17 cellular contexts compared by ENCODE assay signal in genomic region chr2:46305177-46305576, GRCh38. TPM values are rescaled to one million over a fixed set of nuclear protein-coding genes. Genes with fewer than 3 reads are reported as not detected.
DNase-seq lines count a peak whose midpoint lies in the region; ATAC-seq and TF ChIP-seq lines count a peak whose summit lies in the region.
"Had no signal": no experiment of that assay in that cellular context is flagged by ENCODE, and none has a peak within 500 bp of the region (broad histone marks: within the 10 kb centered on the region; RNA-seq: fewer than 3 reads in every experiment).

No MANE protein-coding gene starts in this region.

- peaks cover 0 to 14% (median 0%) of the 10 kb centered on the region in 11 experiments; a peak in 1 of 22 replicates for H3K36me3 ChIP-seq in BLaER1 treated with 17β-estradiol and CSF1 and Interleukin-3, amounts not matched to agents 10 nM and 100 nM
- no peaks in the 10 kb centered on the region for H3K36me3 ChIP-seq in CD8-positive, alpha-beta memory T cell (ENCODE audit: insufficient read depth, low read length)
- no peaks in the 10 kb centered on the region for H3K36me3 ChIP-seq in muscle layer of duodenum (ENCODE audit: control insufficient read depth in 1 of 2, insufficient read depth in 2 of 2, low read length in 2 of 2)
- no peaks in the 10 kb centered on the region for H3K36me3 ChIP-seq in osteoblast (ENCODE audit: insufficient read depth, low read length)
- H3K36me3 ChIP-seq: neutrophil had no signal

- peaks cover 13 to 72% (median 29%) of the 10 kb centered on the region in 10 experiments for H3K4me1 ChIP-seq in BLaER1 treated with 17β-estradiol and CSF1 and Interleukin-3, amounts not matched to agents 10 nM and 100 nM
- peaks cover 30% of the 10 kb centered on the region for H3K4me1 ChIP-seq in CD8-positive, alpha-beta memory T cell (ENCODE audit: insufficient read depth, low read length)
- H3K4me1 ChIP-seq in muscle layer of duodenum (ENCODE audit: control insufficient read depth in 1 of 2, insufficient read depth in 2 of 2, low read length in 2 of 2) (peaks cover 0 to 25% of the 10 kb centered on the region in 2 donors), osteoblast (ENCODE audit: insufficient read depth, low read length) (peaks cover 33% of the 10 kb centered on the region)

- peak overlapping the region in 2 of 8 donors; percentile 9 to 57 for H3K27ac Mint-ChIP-seq in CD8-positive, alpha-beta memory T cell
- peak overlapping the region; percentile 77 for H3K27ac Mint-ChIP-seq in activated naive CD8-positive, alpha-beta T cell treated with anti-CD3 and anti-CD28 coated beads, Interleukin-2, amount 10 ng/mL, durations not matched to agents 7 days and 5 days
- H3K27ac Mint-ChIP-seq: endodermal cell; stimulated activated naive B cell treated with anti-CD40 and anti-IgM and Interleukin-4, amounts not matched to agents 10 μg/mL and 1 μg/mL and 100 μg/mL, for 72 hours had no signal

- no peak overlapping the region for H3K27ac ChIP-seq in BLaER1 treated with 17β-estradiol and CSF1 and Interleukin-3, amounts not matched to agents 10 nM and 100 nM
- H3K27ac ChIP-seq in CD8-positive, alpha-beta memory T cell (ENCODE audit: low read depth, low read length) = no peak overlapping the region
- H3K27ac ChIP-seq in muscle layer of duodenum (ENCODE audit: low read length) (peak overlapping the region; percentile 79), osteoblast (ENCODE audit: low read depth, low read length) (no peak overlapping the region)
- H3K27ac ChIP-seq: neutrophil had no signal

- POLR2A ChIA-PET in CD8-positive, alpha-beta memory T cell (lab: Charles Lee) = no interaction called here
- POLR2A ChIA-PET in activated naive CD8-positive, alpha-beta T cell treated with anti-CD3 and anti-CD28 coated beads, Interleukin-2, amount 10 ng/mL, durations not matched to agents 7 days and 5 days (lab: Charles Lee) = interaction anchor here (1.5 kb wide), 1 partner anchor 14 kb away, joined by 4 read pairs; no protein-coding TSS in a partner anchor

- peaks cover 0 to 100% (median 6%) of the 10 kb centered on the region in 11 experiments; a peak in 18 of 22 replicates for H4K20me1 ChIP-seq in BLaER1 treated with 17β-estradiol and CSF1 and Interleukin-3, amounts not matched to agents 10 nM and 100 nM
- peaks cover 54% of the 10 kb centered on the region for H4K20me1 ChIP-seq in osteoblast (ENCODE audit: insufficient read depth, low read length)

- ATAC-seq in activated naive CD8-positive, alpha-beta T cell treated with anti-CD3 and anti-CD28 coated beads, Interleukin-2, amount 10 ng/mL, durations not matched to agents 7 days and 5 days (ENCODE audit: low read depth) = no peak
- no peak for ATAC-seq in HG02610 (IDR thresholded peaks at IDR 0.05; ENCODE audit: unreplicated experiment)
- no peak for ATAC-seq in HG02870 (IDR thresholded peaks at IDR 0.05; ENCODE audit: unreplicated experiment)
- ATAC-seq in GM21619 (IDR thresholded peaks at IDR 0.05; ENCODE audit: unreplicated experiment) = no peak
- ATAC-seq: foreskin keratinocyte; stimulated activated naive B cell treated with anti-CD40 and anti-IgM and Interleukin-4, amounts not matched to agents 10 μg/mL and 1 μg/mL and 100 μg/mL, for 72 hours had no signal

- DNase-seq in CD8-positive, alpha-beta memory T cell = no peak
- no peak for DNase-seq in activated naive CD8-positive, alpha-beta T cell treated with anti-CD3 and anti-CD28 coated beads, Interleukin-2, amount 10 ng/mL, durations not matched to agents 7 days and 5 days
- DNase-seq in osteoblast (ENCODE audit: insufficient read length, low spot score, missing footprints) = no peak
- DNase-seq: activated CD4-positive, alpha-beta T cell treated with anti-CD3 and anti-CD28 coated beads, Interleukin-2, amount 50 U/mL, for 48 hours; activated gamma-delta T cell; C1 segment of cervical spinal cord; foreskin keratinocyte; mesenchymal stem cell; SIG-M5; stimulated activated naive B cell treated with anti-CD40 and anti-IgM and Interleukin-4, amounts not matched to agents 10 μg/mL and 1 μg/mL and 100 μg/mL, for 72 hours had no signal

- H3K9me3 ChIP-seq in BLaER1 treated with 17β-estradiol and CSF1 and Interleukin-3, amounts not matched to agents 10 nM and 100 nM (replicated peaks in 1 of 11) = peaks cover 0 to 14% (median 9%) of the 10 kb centered on the region in 11 experiments; a peak in 11 of 22 replicates
- H3K9me3 ChIP-seq in CD8-positive, alpha-beta memory T cell (ENCODE audit: low read length) = no peaks in the 10 kb centered on the region
- no peaks in the 10 kb centered on the region for H3K9me3 ChIP-seq in muscle layer of duodenum (ENCODE audit: control insufficient read depth in 1 of 2, low read length in 2 of 2)
- no peaks in the 10 kb centered on the region for H3K9me3 ChIP-seq in osteoblast (ENCODE audit: low read depth, low read length)
- H3K9me3 ChIP-seq: neutrophil had no signal

- peak overlapping the region; percentile 8 to 82 (median 65); a peak in 18 of 22 replicates for H3K4me2 ChIP-seq in BLaER1 treated with 17β-estradiol and CSF1 and Interleukin-3, amounts not matched to agents 10 nM and 100 nM
- no peak overlapping the region for H3K4me2 ChIP-seq in osteoblast (ENCODE audit: insufficient read depth, low read length)

- H2AFZ ChIP-seq in osteoblast (ENCODE audit: low read length) = no peak overlapping the region

- H3K4me1 Mint-ChIP-seq in CD8-positive, alpha-beta memory T cell = peaks cover 26 to 37% (median 33%) of the 10 kb centered on the region in 3 donors
- H3K4me1 Mint-ChIP-seq in activated naive CD8-positive, alpha-beta T cell treated with anti-CD3 and anti-CD28 coated beads, Interleukin-2, amount 10 ng/mL, durations not matched to agents 7 days and 5 days = peaks cover 38% of the 10 kb centered on the region
- H3K4me1 Mint-ChIP-seq: stimulated activated naive B cell treated with anti-CD40 and anti-IgM and Interleukin-4, amounts not matched to agents 10 μg/mL and 1 μg/mL and 100 μg/mL, for 72 hours had no signal

- peaks cover 0 to 5% (median 0%) of the 10 kb centered on the region in 3 donors for H3K36me3 Mint-ChIP-seq in CD8-positive, alpha-beta memory T cell
- H3K36me3 Mint-ChIP-seq in activated naive CD8-positive, alpha-beta T cell treated with anti-CD3 and anti-CD28 coated beads, Interleukin-2, amount 10 ng/mL, durations not matched to agents 7 days and 5 days = peaks cover 11% of the 10 kb centered on the region

- no peaks in the 10 kb centered on the region for H3K9me3 Mint-ChIP-seq in CD8-positive, alpha-beta memory T cell
- H3K9me3 Mint-ChIP-seq in activated naive CD8-positive, alpha-beta T cell treated with anti-CD3 and anti-CD28 coated beads, Interleukin-2, amount 10 ng/mL, durations not matched to agents 7 days and 5 days = peaks cover 5% of the 10 kb centered on the region

- CTCF ChIA-PET in CD8-positive, alpha-beta memory T cell (lab: Charles Lee) = no interaction called here

- peaks cover 99% of the 10 kb centered on the region for H3K79me2 ChIP-seq in osteoblast (ENCODE audit: insufficient read depth, low read length)

- H3K4me3 ChIP-seq in BLaER1 treated with 17β-estradiol and CSF1 and Interleukin-3, amounts not matched to agents 10 nM and 100 nM = 0 out of 20 replicates have a peak overlapping the region, but pooled peaks of 1 of the 10 experiments have one; percentile 8
- H3K4me3 ChIP-seq in CD8-positive, alpha-beta memory T cell (ENCODE audit: low read length) = peak overlapping the region; percentile 30
- H3K4me3 ChIP-seq in muscle layer of duodenum (ENCODE audit: low read depth in 1 of 2, low read length in 2 of 2) = no peak overlapping the region
- H3K4me3 ChIP-seq in osteoblast (ENCODE audit: insufficient read depth, low read length) = no peak overlapping the region

- peaks cover 26 to 59% of the 10 kb centered on the region in 2 donors for H3K27me3 Mint-ChIP-seq in CD8-positive, alpha-beta memory T cell
- H3K27me3 Mint-ChIP-seq in activated naive CD8-positive, alpha-beta T cell treated with anti-CD3 and anti-CD28 coated beads, Interleukin-2, amount 10 ng/mL, durations not matched to agents 7 days and 5 days = peaks cover 69% of the 10 kb centered on the region

- H3K9ac ChIP-seq in BLaER1 treated with 17β-estradiol and CSF1 and Interleukin-3, amounts not matched to agents 10 nM and 100 nM = no peak overlapping the region

- peak overlapping the region; percentile 27 to 79 (median 66) for H3K4me3 Mint-ChIP-seq in CD8-positive, alpha-beta memory T cell
- peak overlapping the region; percentile 74 for H3K4me3 Mint-ChIP-seq in activated naive CD8-positive, alpha-beta T cell treated with anti-CD3 and anti-CD28 coated beads, Interleukin-2, amount 10 ng/mL, durations not matched to agents 7 days and 5 days
- H3K4me3 Mint-ChIP-seq: endodermal cell; stimulated activated naive B cell treated with anti-CD40 and anti-IgM and Interleukin-4, amounts not matched to agents 10 μg/mL and 1 μg/mL and 100 μg/mL, for 72 hours had no signal

- TF ChIP-seq CTCF in osteoblast (IDR thresholded peaks at IDR 0.05; ENCODE audit: extremely low read depth, low read depth, low read length) = no peak

- H3K27me3 ChIP-seq in BLaER1 treated with 17β-estradiol and CSF1 and Interleukin-3, amounts not matched to agents 10 nM and 100 nM = peaks cover 30 to 44% (median 38%) of the 10 kb centered on the region in 11 experiments
- H3K27me3 ChIP-seq in CD8-positive, alpha-beta memory T cell (ENCODE audit: insufficient read depth, low read length, poor library complexity, severe bottlenecking) = peaks cover 11% of the 10 kb centered on the region
- H3K27me3 ChIP-seq in muscle layer of duodenum (ENCODE audit: low read depth, low read length) (no peaks in the 10 kb centered on the region), osteoblast (ENCODE audit: insufficient read depth, low read length) (no peaks in the 10 kb centered on the region)
- H3K27me3 ChIP-seq: foreskin keratinocyte had no signal

RNA-seq across cellular contexts. Expression of gene EPAS1, which starts 8.0 kb away (rescaled TPM):
- 10 to 100 TPM in 1 of 2 experiments, 1 to 10 TPM in 1; 9.0 to 14.5 TPM for total RNA-seq in CD8-positive, alpha-beta memory T cell
- polyA plus RNA-seq in CD8-positive, alpha-beta memory T cell = 1.4 TPM
- total RNA-seq in activated naive CD8-positive, alpha-beta T cell treated with anti-CD3 and anti-CD28 coated beads, Interleukin-2, amount 10 ng/mL, durations not matched to agents 7 days and 5 days = 10 to 100 TPM; 11.7 to 13.1 TPM
- 198 and 260 TPM in 2 replicates for total RNA-seq in osteoblast

Comparison
In these comparisons a context has a peak if more than half of its experiments do, and no peak if none do; other contexts are left out.
1. RNA of gene EPAS1, which starts 8.0 kb away (total RNA-seq): 198 to 260 TPM in osteoblast; 9.0 to 14.5 TPM in CD8-positive, alpha-beta memory T cell and 11.7 to 13.1 TPM in activated naive CD8-positive, alpha-beta T cell treated with anti-CD3 and anti-CD28 coated beads, Interleukin-2, amount 10 ng/mL, durations not matched to agents 7 days and 5 days; every median in the first group is over 10 times any median in the second.